In genomic region chr11:46216040-46216764, GRCh38 we compare ENCODE assay signal across 13 cellular contexts.
A peak's percentile ranks its signal among the peaks of the same experiment; 100 is the strongest.
DNase-seq lines count a peak whose midpoint lies in the region; ATAC-seq and TF ChIP-seq lines count a peak whose summit lies in the region.
"Had no signal": no experiment of that assay in that cellular context is flagged by ENCODE, and none has a peak within 500 bp of the region (broad histone marks: within the 10 kb centered on the region; RNA-seq: fewer than 3 reads in every experiment).

No MANE protein-coding gene starts in this region.

- H3K9ac ChIP-seq in Loucy (ENCODE audit: low read depth, low read length, poor library complexity, severe bottlenecking) = no peak overlapping the region
- H3K9ac ChIP-seq: parathyroid adenoma had no signal

- H3K9me3 Mint-ChIP-seq in nephron progenitor cell (no peaks in the 10 kb centered on the region), glutamatergic neuron (ENCODE audit: unreplicated experiment) (no peaks in the 10 kb centered on the region)
- H3K9me3 Mint-ChIP-seq: T-helper 1 cell treated with Interleukin-12 subunit alpha and Interleukin-12 subunit beta and Interleukin-4 antibody, amounts not matched to agents 30 μg/mL and 1 μg/mL, for 36 hours had no signal

- H3K4me1 Mint-ChIP-seq in nephron progenitor cell = peaks cover 18% of the 10 kb centered on the region
- no peaks in the 10 kb centered on the region for H3K4me1 Mint-ChIP-seq in glutamatergic neuron (ENCODE audit: low read depth, unreplicated experiment)

- no peak for TF ChIP-seq CTCF in Loucy (conservative IDR thresholded peaks at IDR 0.05; ENCODE audit: low read length)
- no peak for TF ChIP-seq CTCF in cardiac fibroblast (IDR thresholded peaks at IDR 0.05; ENCODE audit: low read depth, low read length)
- TF ChIP-seq CTCF in nephron progenitor cell (IDR thresholded peaks at IDR 0.05) = no peak
- TF ChIP-seq CTCF in glutamatergic neuron (IDR thresholded peaks at IDR 0.05; ENCODE audit: partially characterized antibody, unreplicated experiment) = no peak

- no peaks in the 10 kb centered on the region for H4K20me1 ChIP-seq in Loucy (ENCODE audit: insufficient read depth, low read length, poor library complexity, severe bottlenecking)

- H3K4me3 ChIP-seq in Loucy (ENCODE audit: low read length, poor library complexity, severe bottlenecking) (no peak overlapping the region), cardiac fibroblast (replicated peaks in 1 of 2; ENCODE audit: low read depth in 2 of 2, low read length in 2 of 2) (peak overlapping the region; percentile 1 to 43)

- H3K9me3 ChIP-seq in Loucy (ENCODE audit: insufficient read depth, low read depth, low read length) = no peaks in the 10 kb centered on the region
- H3K9me3 ChIP-seq: vagina had no signal

- no peak overlapping the region for H3K4me3 Mint-ChIP-seq in nephron progenitor cell
- H3K4me3 Mint-ChIP-seq in glutamatergic neuron (ENCODE audit: unreplicated experiment) = no peak overlapping the region
- H3K4me3 Mint-ChIP-seq: T-helper 1 cell treated with Interleukin-12 subunit alpha and Interleukin-12 subunit beta and Interleukin-4 antibody, amounts not matched to agents 30 μg/mL and 1 μg/mL, for 36 hours had no signal

- DNase-seq in DMS79 treated with DMSO at 0.1 percent for 48 hours (lab: John Stamatoyannopoulos, UW) (peak; percentile 57), cardiac fibroblast (ENCODE audit: low read depth in 2 of 2) (peak; percentile 18 to 31), nephron progenitor cell (no peak), SKM-1 treated with dmso at 0.1 percent for 144 hours (lab: John Stamatoyannopoulos, UW; ENCODE audit: unreplicated experiment) (no peak), mesenteric fat pad (ENCODE audit: low spot score) (no peak), glutamatergic neuron (no peak)
- DNase-seq: central memory CD4-positive, alpha-beta T cell; NCI-H226 had no signal

- H3K4me1 ChIP-seq in Loucy (ENCODE audit: insufficient read depth, low read length, poor library complexity, severe bottlenecking) = no peaks in the 10 kb centered on the region
- H3K4me1 ChIP-seq: parathyroid adenoma, vagina had no signal

- no peak overlapping the region for H3K4me2 ChIP-seq in Loucy (ENCODE audit: low read depth, low read length, poor library complexity, severe bottlenecking)

- H3K36me3 Mint-ChIP-seq in nephron progenitor cell (ENCODE audit: low read depth) (no peaks in the 10 kb centered on the region), glutamatergic neuron (ENCODE audit: unreplicated experiment) (no peaks in the 10 kb centered on the region)

- no peaks in the 10 kb centered on the region for H3K36me3 ChIP-seq in Loucy (ENCODE audit: insufficient read depth, low read length)
- H3K36me3 ChIP-seq: vagina had no signal

- no peak for ATAC-seq in HG03378 (IDR thresholded peaks at IDR 0.05; ENCODE audit: unreplicated experiment)

- H3K27me3 Mint-ChIP-seq in nephron progenitor cell (ENCODE audit: low read depth, poor library complexity) = peaks cover 8% of the 10 kb centered on the region
- no peaks in the 10 kb centered on the region for H3K27me3 Mint-ChIP-seq in glutamatergic neuron (ENCODE audit: unreplicated experiment)

- H2AFZ ChIP-seq in Loucy (ENCODE audit: low read length) = peak overlapping the region; percentile 41; the same call in 1 of the 2 replicates
- H2AFZ ChIP-seq: parathyroid adenoma had no signal

- H3K27me3 ChIP-seq in Loucy (ENCODE audit: insufficient read depth, low read length, poor library complexity, severe bottlenecking) = no peaks in the 10 kb centered on the region
- H3K27me3 ChIP-seq: vagina had no signal

- no peaks in the 10 kb centered on the region for H3K79me2 ChIP-seq in Loucy (ENCODE audit: insufficient read depth, low read length)
- H3K79me2 ChIP-seq: parathyroid adenoma had no signal

- H3K27ac Mint-ChIP-seq in nephron progenitor cell (peak overlapping the region; percentile 41), glutamatergic neuron (ENCODE audit: unreplicated experiment) (no peak overlapping the region)
- H3K27ac Mint-ChIP-seq: T-helper 1 cell treated with Interleukin-12 subunit alpha and Interleukin-12 subunit beta and Interleukin-4 antibody, amounts not matched to agents 30 μg/mL and 1 μg/mL, for 36 hours had no signal

- H3F3A ChIP-seq in Loucy (ENCODE audit: low read depth) = no peaks in the 10 kb centered on the region

- no peaks in the 10 kb centered on the region for H3K9me2 ChIP-seq in Loucy (replicated peaks; ENCODE audit: low read depth, low read length)

Comparison
In these comparisons a context has a peak if more than half of its experiments do, and no peak if none do; other contexts are left out.
1. DNase-seq: peak in DMS79 treated with DMSO at 0.1 percent for 48 hours (single experiment) and cardiac fibroblast (2 of 2); none in nephron progenitor cell (single experiment), SKM-1 treated with dmso at 0.1 percent for 144 hours (single experiment), mesenteric fat pad (single experiment) and glutamatergic neuron (single experiment).